ENCODE assay signal across 28 cellular contexts in genomic region chr11:123448798-123449197, GRCh38. TPM values are rescaled to one million over a fixed set of nuclear protein-coding genes. Genes with fewer than 3 reads are reported as not detected.
A peak's percentile ranks its signal among the peaks of the same experiment; 100 is the strongest.
DNase-seq lines count a peak whose midpoint lies in the region; ATAC-seq, FAIRE-seq and TF ChIP-seq lines count a peak whose summit lies in the region.
"Had no signal": no experiment of that assay in that cellular context is flagged by ENCODE, and none has a peak within 500 bp of the region (broad histone marks: within the 10 kb centered on the region; RNA-seq: fewer than 3 reads in every experiment).

No MANE protein-coding gene starts in this region.

- peak overlapping the region; percentile 83; the same call in 1 of the 2 replicates for H2AK5ac ChIP-seq in H1 (ENCODE audit: low read depth, low read length)

- peaks cover 63% of the 10 kb centered on the region for H3K36me3 Mint-ChIP-seq in activated CD4-positive, alpha-beta memory T cell treated with anti-CD3 and anti-CD28 coated beads, Interleukin-2, amount 10 ng/mL, durations not matched to agents 7 days and 5 days (ENCODE audit: low read depth)
- peaks cover 7% of the 10 kb centered on the region for H3K36me3 Mint-ChIP-seq in activated CD4-positive, alpha-beta memory T cell treated with anti-CD3 and anti-CD28 coated beads for 36 hours
- H3K36me3 Mint-ChIP-seq: type B pancreatic cell had no signal

- no peaks in the 10 kb centered on the region for H3K27me3 ChIP-seq in H1 (replicated peaks in 1 of 4; ENCODE audit: control insufficient read depth in 3 of 4, extremely low read depth in 1 of 4, insufficient read depth in 3 of 4, low read length in 3 of 4)
- H3K27me3 ChIP-seq: MG63 had no signal

- no peaks in the 10 kb centered on the region for H3K9me3 Mint-ChIP-seq in activated CD4-positive, alpha-beta memory T cell treated with anti-CD3 and anti-CD28 coated beads, Interleukin-2, amount 10 ng/mL, durations not matched to agents 7 days and 5 days
- no peaks in the 10 kb centered on the region for H3K9me3 Mint-ChIP-seq in activated CD4-positive, alpha-beta memory T cell treated with anti-CD3 and anti-CD28 coated beads for 36 hours
- H3K9me3 Mint-ChIP-seq: activated B cell treated with CpG ODN at 0.5 μM for 24 hours; activated naive CD8-positive, alpha-beta T cell treated with anti-CD3 and anti-CD28 coated beads for 36 hours; CD4-positive, alpha-beta T cell; central memory CD8-positive, alpha-beta T cell; naive thymus-derived CD4-positive, alpha-beta T cell; type B pancreatic cell had no signal

- H2BK20ac ChIP-seq in H1 (ENCODE audit: low read length), result no peak overlapping the region

- H2BK120ac ChIP-seq in H1 (replicated peaks; ENCODE audit: low read depth, low read length), result no peak overlapping the region

- H3K4me1 Mint-ChIP-seq in activated CD4-positive, alpha-beta memory T cell treated with anti-CD3 and anti-CD28 coated beads, Interleukin-2, amount 10 ng/mL, durations not matched to agents 7 days and 5 days, result peaks cover 92% of the 10 kb centered on the region
- peaks cover 59% of the 10 kb centered on the region for H3K4me1 Mint-ChIP-seq in activated CD4-positive, alpha-beta memory T cell treated with anti-CD3 and anti-CD28 coated beads for 36 hours (ENCODE audit: low read depth)

- peaks cover 0 to 3% (median 1%) of the 10 kb centered on the region in 4 experiments; a peak in 3 of 7 replicates for H3K4me1 ChIP-seq in H1 (replicated peaks in 1 of 4; ENCODE audit: control insufficient read depth in 3 of 4, insufficient read depth in 4 of 4, low read length in 3 of 4)

- H3K4ac ChIP-seq in H1 (replicated peaks; ENCODE audit: insufficient read length, low read depth, low read length), result no peak overlapping the region

- DNase-seq in NCI-H1417 (lab: John Stamatoyannopoulos, UW) (peak in 2 of 3 experiments; percentile 57 to 69), NCI-H1417 treated with DMSO at 0.1 percent for 48 hours (lab: John Stamatoyannopoulos, UW) (no peak), NCI-H460 (ENCODE audit: extremely low read depth, low read depth) (peak; percentile 47), H1 (ENCODE audit: low read depth in 1 of 2, low spot score in 2 of 2) (no peak), GM12891 (ENCODE audit: insufficient read length, low spot score) (no peak)
- DNase-seq in activated CD4-positive, alpha-beta memory T cell treated with anti-CD3 and anti-CD28 coated beads, Interleukin-2, amount 10 ng/mL, durations not matched to agents 7 days and 5 days, result no peak
- no peak for DNase-seq in activated CD4-positive, alpha-beta memory T cell treated with anti-CD3 and anti-CD28 coated beads for 36 hours
- DNase-seq: 8988T; activated B cell treated with CpG ODN at 0.5 μM for 24 hours; activated naive CD8-positive, alpha-beta T cell treated with anti-CD3 and anti-CD28 coated beads for 36 hours; CD4-positive, alpha-beta T cell; GF-D8; GOT3; KBM-7; left ventricle myocardium inferior; MG63; naive thymus-derived CD4-positive, alpha-beta T cell; NCI-H1694; NCI-H524; stimulated activated CD8-positive, alpha-beta memory T cell treated with anti-CD3 and anti-CD28 coated beads, Interleukin-4, amount 100 ng/mL, for 48 hours had no signal

- no peak overlapping the region for H3K18ac ChIP-seq in H1 (ENCODE audit: extremely low read depth, low read length)

- POLR2A ChIA-PET in activated CD4-positive, alpha-beta memory T cell treated with anti-CD3 and anti-CD28 coated beads, Interleukin-2, amount 10 ng/mL, durations not matched to agents 7 days and 5 days (lab: Charles Lee), result interaction anchor here (1.4 to 7.3 kb wide), 2 partner anchors 12 to 145 kb away, joined by 4 to 147 read pairs; no protein-coding TSS in a partner anchor
- POLR2A ChIA-PET in activated CD4-positive, alpha-beta memory T cell treated with anti-CD3 and anti-CD28 coated beads for 36 hours (lab: Charles Lee), result interaction anchor here (1.4 kb wide), 1 partner anchor 16 kb away, joined by 3 read pairs; no protein-coding TSS in a partner anchor
- POLR2A ChIA-PET in H1 (lab: Charles Lee; ENCODE audit: partially characterized antibody), result no interaction called here

- TF ChIP-seq POLR2A in H1 (IDR thresholded peaks at IDR 0.05; ENCODE audit: control extremely low read depth in 1 of 2, low read depth in 2 of 2, low read length in 2 of 2) (no peak), GM12891 (IDR thresholded peaks at IDR 0.05; ENCODE audit: low read depth, low read length) (no peak)

- peaks cover 0 to 2% (median 0%) of the 10 kb centered on the region in 4 experiments; a peak in 1 of 8 replicates for H3K36me3 ChIP-seq in H1 (ENCODE audit: control insufficient read depth in 2 of 4, insufficient read depth in 4 of 4, low read length in 3 of 4)
- H3K36me3 ChIP-seq: left ventricle myocardium inferior, MG63 had no signal

- H3K23ac ChIP-seq in H1 (ENCODE audit: insufficient read length), result no peak overlapping the region

- 95% methylated on average over 6 of the region's 6 CpGs; no CpG with 5 or more reads in 1 of the 2 experiments for WGBS in H1 (ENCODE audit: extremely low coverage in 1 of 2, insufficient coverage in 1 of 2, insufficient read length in 1 of 2, insufficient replicate concordance in 2 of 2, low coverage in 1 of 2, low lambda C conversion rate in 2 of 2, missing lambda C conversion rate in 1 of 2), 2 experiments

- no peak overlapping the region for H2BK5ac ChIP-seq in H1 (ENCODE audit: low read depth, low read length)

- H3K56ac ChIP-seq in H1 (replicated peaks; ENCODE audit: insufficient read length, low read depth, low read length), result no peak overlapping the region

- no peak overlapping the region for H3K9ac ChIP-seq in H1 (replicated peaks in 1 of 4; ENCODE audit: extremely low read depth in 1 of 4, low read depth in 3 of 4, low read length in 3 of 4)

- H3K27me3 Mint-ChIP-seq in activated CD4-positive, alpha-beta memory T cell treated with anti-CD3 and anti-CD28 coated beads, Interleukin-2, amount 10 ng/mL, durations not matched to agents 7 days and 5 days, result no peaks in the 10 kb centered on the region
- H3K27me3 Mint-ChIP-seq in activated CD4-positive, alpha-beta memory T cell treated with anti-CD3 and anti-CD28 coated beads for 36 hours, result no peaks in the 10 kb centered on the region
- H3K27me3 Mint-ChIP-seq: activated B cell treated with CpG ODN at 0.5 μM for 24 hours; activated naive CD8-positive, alpha-beta T cell treated with anti-CD3 and anti-CD28 coated beads for 36 hours; CD4-positive, alpha-beta T cell; central memory CD8-positive, alpha-beta T cell; naive thymus-derived CD4-positive, alpha-beta T cell; type B pancreatic cell had no signal

- H4K20me1 ChIP-seq in H1 (replicated peaks in 1 of 2; ENCODE audit: control insufficient read depth in 1 of 2, insufficient read depth in 2 of 2, low read length in 2 of 2), result no peaks in the 10 kb centered on the region

- no peak for TF ChIP-seq RAD21 in H1 (IDR thresholded peaks at IDR 0.05 in 1 of 2, conservative IDR thresholded peaks at IDR 0.05 in 1 of 2; ENCODE audit: low read depth in 2 of 2, low read length in 2 of 2)

- no peaks in the 10 kb centered on the region for H3K23me2 ChIP-seq in H1 (ENCODE audit: low read depth, low read length)

- intact Hi-C loops in activated CD4-positive, alpha-beta memory T cell treated with anti-CD3 and anti-CD28 coated beads for 36 hours (cut with micrococcal nuclease), result no loop called here

- H3K9me3 ChIP-seq in H1 (ENCODE audit: insufficient read depth in 2 of 2, low read depth in 1 of 2, low read length in 1 of 2), result no peaks in the 10 kb centered on the region
- H3K9me3 ChIP-seq: left ventricle myocardium inferior, MG63 had no signal

- H3K4me3 Mint-ChIP-seq in activated CD4-positive, alpha-beta memory T cell treated with anti-CD3 and anti-CD28 coated beads, Interleukin-2, amount 10 ng/mL, durations not matched to agents 7 days and 5 days, result no peak overlapping the region
- no peak overlapping the region for H3K4me3 Mint-ChIP-seq in activated CD4-positive, alpha-beta memory T cell treated with anti-CD3 and anti-CD28 coated beads for 36 hours
- H3K4me3 Mint-ChIP-seq: activated B cell treated with CpG ODN at 0.5 μM for 24 hours; activated naive CD8-positive, alpha-beta T cell treated with anti-CD3 and anti-CD28 coated beads for 36 hours; CD4-positive, alpha-beta T cell; central memory CD8-positive, alpha-beta T cell; naive thymus-derived CD4-positive, alpha-beta T cell; type B pancreatic cell had no signal

- no peak for ATAC-seq in HG03139 (IDR thresholded peaks at IDR 0.05; ENCODE audit: unreplicated experiment)
- ATAC-seq: naive thymus-derived CD4-positive, alpha-beta T cell had no signal

- H4K91ac ChIP-seq in H1 (replicated peaks; ENCODE audit: insufficient read length, low read length), result no peak overlapping the region

- peak overlapping the region; percentile 85 for H3K27ac Mint-ChIP-seq in activated CD4-positive, alpha-beta memory T cell treated with anti-CD3 and anti-CD28 coated beads, Interleukin-2, amount 10 ng/mL, durations not matched to agents 7 days and 5 days
- no peak overlapping the region for H3K27ac Mint-ChIP-seq in activated CD4-positive, alpha-beta memory T cell treated with anti-CD3 and anti-CD28 coated beads for 36 hours
- H3K27ac Mint-ChIP-seq: activated B cell treated with CpG ODN at 0.5 μM for 24 hours; activated naive CD8-positive, alpha-beta T cell treated with anti-CD3 and anti-CD28 coated beads for 36 hours; CD4-positive, alpha-beta T cell; type B pancreatic cell had no signal

- FAIRE-seq in H1 (lab: Jason Lieb, UNC) (no peak), GM12891 (lab: Jason Lieb, UNC) (no peak)
- FAIRE-seq: astrocyte, endothelial cell of umbilical vein, HTR-8/SVneo had no signal

- no peak overlapping the region for H2AFZ ChIP-seq in H1 (ENCODE audit: low read length)

- no peak overlapping the region for H3K4me2 ChIP-seq in H1 (ENCODE audit: insufficient read depth in 1 of 2, low read depth in 2 of 2, low read length in 2 of 2)

- no peak overlapping the region for H3K14ac ChIP-seq in H1 (ENCODE audit: insufficient read length)

- H3K4me3 ChIP-seq in H1 (ENCODE audit: extremely low read depth in 1 of 4, insufficient read depth in 2 of 4, low read depth in 3 of 4, low read length in 4 of 4), result no peak overlapping the region
- H3K4me3 ChIP-seq: left ventricle myocardium inferior, MG63, SK-N-MC had no signal

- H2BK15ac ChIP-seq in H1 (ENCODE audit: low read length), result no peak overlapping the region

- H3K27ac ChIP-seq in H1 (ENCODE audit: low read depth, low read length), result no peak overlapping the region
- H3K27ac ChIP-seq: left ventricle myocardium inferior, RWPE1, SK-N-MC had no signal

- H3K79me1 ChIP-seq in H1 (ENCODE audit: low read depth, low read length), result no peaks in the 10 kb centered on the region

- no peak for TF ChIP-seq CTCF in H1 (IDR thresholded peaks at IDR 0.05; ENCODE audit: control extremely low read depth in 1 of 3, insufficient read depth in 1 of 3, low read depth in 1 of 3, low read length in 3 of 3)

- CTCF ChIA-PET in activated CD4-positive, alpha-beta memory T cell treated with anti-CD3 and anti-CD28 coated beads, Interleukin-2, amount 10 ng/mL, durations not matched to agents 7 days and 5 days (lab: Charles Lee), result interaction anchor here (1.4 to 6.0 kb wide), 2 partner anchors 14 to 42 kb away, joined by 7 to 67 read pairs; no protein-coding TSS in a partner anchor
- CTCF ChIA-PET in activated CD4-positive, alpha-beta memory T cell treated with anti-CD3 and anti-CD28 coated beads for 36 hours (lab: Charles Lee), result interaction anchor here (0.9 to 4.6 kb wide), 3 partner anchors 10 to 187 kb away, joined by 3 to 13 read pairs (median 4); no protein-coding TSS in a partner anchor
- CTCF ChIA-PET in H1 (lab: Charles Lee; ENCODE audit: partially characterized antibody), result interaction anchor here (0.7 kb wide), 1 partner anchor 26 kb away, joined by 3 read pairs; no protein-coding TSS in a partner anchor

- H4K8ac ChIP-seq in H1 (ENCODE audit: extremely low read depth, insufficient read depth, low read length), result no peak overlapping the region

- no peaks in the 10 kb centered on the region for H3K79me2 ChIP-seq in H1 (ENCODE audit: control insufficient read depth in 1 of 2, insufficient read depth in 2 of 2, low read length in 2 of 2)

- TF ChIP-seq EP300 in H1 (IDR thresholded peaks at IDR 0.05; ENCODE audit: borderline replicate concordance in 1 of 2, low read depth in 2 of 2, low read length in 2 of 2), result no peak

- no peak overlapping the region for H2BK12ac ChIP-seq in H1 (ENCODE audit: low read depth, low read length)

- H4K5ac ChIP-seq in H1 (ENCODE audit: insufficient read length, low read depth, low read length), result no peak overlapping the region

RNA-seq across cellular contexts. Expression of gene GRAMD1B, which starts 18.7 kb away (rescaled TPM):
- total RNA-seq in activated CD4-positive, alpha-beta memory T cell treated with anti-CD3 and anti-CD28 coated beads, Interleukin-2, amount 10 ng/mL, durations not matched to agents 7 days and 5 days, result 10 to 100 TPM; 91.6 to 91.8 TPM
- 10 to 100 TPM; 36.8 to 39.0 TPM for total RNA-seq in activated CD4-positive, alpha-beta memory T cell treated with anti-CD3 and anti-CD28 coated beads for 36 hours
- 260 and 279 TPM in 2 replicates for total RNA-seq in NCI-H460 (2014; rRNA removed; shearing (Covaris generic))
- polyA plus RNA-seq in NCI-H460 (2014; cell fraction: nucleus; rRNA removed), result 299 and 417 TPM in 2 replicates
- total RNA-seq in H1 (2021; fragmentation: NEBNext Ultra II Directional; extraction: Animal tissue kit (Norgen Biotek cat#: 25700)), result 21.2 and 22.4 TPM in 2 replicates
- 10.1 and 11.9 TPM in 2 replicates for polyA plus RNA-seq in H1 (2011; rRNA removed)
- 11.3 TPM for polyA plus RNA-seq in H1 (2011; cell fraction: cytosol; rRNA removed)
- 30.0 TPM for polyA plus RNA-seq in H1 (2011; cell fraction: nucleus; rRNA removed)
- polyA plus RNA-seq in H1 (2012, experiment 1 of 2), result 8.6 to 12.0 TPM (median 10.4 TPM) in 4 replicates
- 4.4 TPM for polyA plus RNA-seq in H1 (2012, experiment 2 of 2)
- 6.9 TPM for polyA plus RNA-seq in H1 (2013, experiment 1 of 2)
- 8.4 TPM for polyA plus RNA-seq in H1 (2013, experiment 2 of 2)
- 19.2 and 25.7 TPM in 2 replicates for polyA minus RNA-seq in H1 (2011; rRNA and poly(A)+ RNA removed)
- polyA minus RNA-seq in H1 (2011; cell fraction: cytosol; rRNA and poly(A)+ RNA removed), result 13.7 TPM
- 29.4 TPM for polyA minus RNA-seq in H1 (2011; cell fraction: nucleus; rRNA and poly(A)+ RNA removed)
- 23.0 TPM for polyA plus RNA-seq in GM12891 (2012; ENCODE audit: low read depth, missing spikeins)

Comparison
In these comparisons a context has a peak if more than half of its experiments do, and no peak if none do; other contexts are left out.
1. DNase-seq: peak in NCI-H1417 (2 of 3) and NCI-H460 (single experiment); none in NCI-H1417 treated with DMSO at 0.1 percent for 48 hours (single experiment), activated CD4-positive, alpha-beta memory T cell treated with anti-CD3 and anti-CD28 coated beads, Interleukin-2, amount 10 ng/mL, durations not matched to agents 7 days and 5 days (single experiment), activated CD4-positive, alpha-beta memory T cell treated with anti-CD3 and anti-CD28 coated beads for 36 hours (single experiment), H1 (0 of 2) and GM12891 (single experiment).